1 cellular context compared by ENCODE assay signal in genomic region chr5:38660194-38660668, GRCh38.
TF ChIP-seq lines count a peak whose summit lies in the region.

No MANE protein-coding gene starts in this region.

TF ChIP-seq in K562, 482 proteins besides CTCF, POLR2A, EP300 and RAD21 (continued from another document and continues in another):
- TF ChIP-seq CTCFL (IDR thresholded peaks at IDR 0.05; ENCODE audit: borderline replicate concordance, insufficient read depth, low read depth, low read length, poor library complexity, severe bottlenecking) (no peak), SAP30 (IDR thresholded peaks at IDR 0.05; ENCODE audit: borderline replicate concordance, insufficient read depth, low read depth, low read length, poor library complexity, severe bottlenecking) (no peak), POLR2AphosphoS5 (IDR thresholded peaks at IDR 0.05; ENCODE audit: control insufficient read depth, insufficient read depth, low read depth, low read length) (peak; percentile 65; the same call in 1 of the 2 replicates), ILF3 (IDR thresholded peaks at IDR 0.05; ENCODE audit: borderline replicate concordance) (no peak), KDM5B (IDR thresholded peaks at IDR 0.05; ENCODE audit: insufficient replicate concordance, low read depth, low read length) (peak; percentile 37), PPARD (CRISPR knock-in tag; IDR thresholded peaks at IDR 0.05) (no peak), BHLHE40 (IDR thresholded peaks at IDR 0.05; ENCODE audit: low read length) (peak; percentile 80; the same call in 1 of the 2 replicates), ATF7 (IDR thresholded peaks at IDR 0.05) (peak; percentile 38; the same call in 1 of the 2 replicates), ZNF143 (CRISPR knock-in tag; IDR thresholded peaks at IDR 0.05) (no peak), ARHGAP35 (IDR thresholded peaks at IDR 0.05; ENCODE audit: partially characterized antibody) (no peak), CBX2 (IDR thresholded peaks at IDR 0.05; ENCODE audit: insufficient read depth, low read length, poor library complexity, severe bottlenecking) (no peak), CBX5 (IDR thresholded peaks at IDR 0.05; ENCODE audit: borderline replicate concordance, low read depth) (no peak), XRCC5 (IDR thresholded peaks at IDR 0.05; ENCODE audit: low read depth, low read length) (no peak), ZNF175 (CRISPR knock-in tag; IDR thresholded peaks at IDR 0.05; ENCODE audit: low read depth) (0 out of 2 replicates have a peak, but pooled peaks have one; percentile 60), ZNF197 (CRISPR knock-in tag; IDR thresholded peaks at IDR 0.05; ENCODE audit: low read depth) (no peak), CBFA2T2 (conservative IDR thresholded peaks at IDR 0.05) (no peak), MXI1 (IDR thresholded peaks at IDR 0.05; ENCODE audit: low read depth, low read length) (no peak), RNF2 (IDR thresholded peaks at IDR 0.05) (no peak), NR2F6 (CRISPR knock-in tag; IDR thresholded peaks at IDR 0.05) (no peak), ZNF609 (CRISPR knock-in tag; IDR thresholded peaks at IDR 0.05; ENCODE audit: borderline replicate concordance) (no peak), MITF (IDR thresholded peaks at IDR 0.05) (no peak), ZBTB43 (CRISPR knock-in tag; IDR thresholded peaks at IDR 0.05) (no peak), SMC3 (conservative IDR thresholded peaks at IDR 0.05; ENCODE audit: insufficient read depth, low read depth, low read length) (no peak), ZNF24 (IDR thresholded peaks at IDR 0.05) (no peak), HNRNPH1 (optimal IDR thresholded peaks at IDR 0.05; ENCODE audit: low read depth, low read length) (no peak), NR1H2 (CRISPR knock-in tag; IDR thresholded peaks at IDR 0.05) (no peak), NONO (IDR thresholded peaks at IDR 0.05; ENCODE audit: low read depth in 2 of 2, low read length in 1 of 2) (no peak), POLR2G (IDR thresholded peaks at IDR 0.05; ENCODE audit: low read depth, low read length) (peak; percentile 29; the same call in 1 of the 2 replicates), ZNF740 (CRISPR knock-in tag; IDR thresholded peaks at IDR 0.05) (no peak), ZNF740 (tag; IDR thresholded peaks at IDR 0.05) (no peak), IFI16 (CRISPR knock-in tag; IDR thresholded peaks at IDR 0.05) (no peak), GABPB2 (CRISPR knock-in tag; conservative IDR thresholded peaks at IDR 0.05) (no peak), ZBTB11 (CRISPR knock-in tag; IDR thresholded peaks at IDR 0.05) (peak in 1 of 3 experiments; percentile 67; a peak in 1 of 6 replicates), LCOR (CRISPR knock-in tag; IDR thresholded peaks at IDR 0.05) (no peak), GABPA (tag; conservative IDR thresholded peaks at IDR 0.05; ENCODE audit: low read depth) (peak; percentile 84)
- TF ChIP-seq, protein P1, sequence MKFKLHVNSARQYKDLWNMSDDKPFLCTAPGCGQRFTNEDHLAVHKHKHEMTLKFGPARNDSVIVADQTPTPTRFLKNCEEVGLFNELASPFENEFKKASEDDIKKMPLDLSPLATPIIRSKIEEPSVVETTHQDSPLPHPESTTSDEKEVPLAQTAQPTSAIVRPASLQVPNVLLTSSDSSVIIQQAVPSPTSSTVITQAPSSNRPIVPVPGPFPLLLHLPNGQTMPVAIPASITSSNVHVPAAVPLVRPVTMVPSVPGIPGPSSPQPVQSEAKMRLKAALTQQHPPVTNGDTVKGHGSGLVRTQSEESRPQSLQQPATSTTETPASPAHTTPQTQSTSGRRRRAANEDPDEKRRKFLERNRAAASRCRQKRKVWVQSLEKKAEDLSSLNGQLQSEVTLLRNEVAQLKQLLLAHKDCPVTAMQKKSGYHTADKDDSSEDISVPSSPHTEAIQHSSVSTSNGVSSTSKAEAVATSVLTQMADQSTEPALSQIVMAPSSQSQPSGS (CRISPR knock-in tag; IDR thresholded peaks at IDR 0.05), result no peak
- TF ChIP-seq, protein P2, sequence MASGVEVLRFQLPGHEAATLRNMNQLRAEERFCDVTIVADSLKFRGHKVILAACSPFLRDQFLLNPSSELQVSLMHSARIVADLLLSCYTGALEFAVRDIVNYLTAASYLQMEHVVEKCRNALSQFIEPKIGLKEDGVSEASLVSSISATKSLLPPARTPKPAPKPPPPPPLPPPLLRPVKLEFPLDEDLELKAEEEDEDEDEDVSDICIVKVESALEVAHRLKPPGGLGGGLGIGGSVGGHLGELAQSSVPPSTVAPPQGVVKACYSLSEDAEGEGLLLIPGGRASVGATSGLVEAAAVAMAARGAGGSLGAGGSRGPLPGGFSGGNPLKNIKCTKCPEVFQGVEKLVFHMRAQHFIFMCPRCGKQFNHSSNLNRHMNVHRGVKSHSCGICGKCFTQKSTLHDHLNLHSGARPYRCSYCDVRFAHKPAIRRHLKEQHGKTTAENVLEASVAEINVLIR (CRISPR knock-in tag; IDR thresholded peaks at IDR 0.05), result 0 out of 2 replicates have a peak, but pooled peaks have one; percentile 34
- TF ChIP-seq, protein P3, sequence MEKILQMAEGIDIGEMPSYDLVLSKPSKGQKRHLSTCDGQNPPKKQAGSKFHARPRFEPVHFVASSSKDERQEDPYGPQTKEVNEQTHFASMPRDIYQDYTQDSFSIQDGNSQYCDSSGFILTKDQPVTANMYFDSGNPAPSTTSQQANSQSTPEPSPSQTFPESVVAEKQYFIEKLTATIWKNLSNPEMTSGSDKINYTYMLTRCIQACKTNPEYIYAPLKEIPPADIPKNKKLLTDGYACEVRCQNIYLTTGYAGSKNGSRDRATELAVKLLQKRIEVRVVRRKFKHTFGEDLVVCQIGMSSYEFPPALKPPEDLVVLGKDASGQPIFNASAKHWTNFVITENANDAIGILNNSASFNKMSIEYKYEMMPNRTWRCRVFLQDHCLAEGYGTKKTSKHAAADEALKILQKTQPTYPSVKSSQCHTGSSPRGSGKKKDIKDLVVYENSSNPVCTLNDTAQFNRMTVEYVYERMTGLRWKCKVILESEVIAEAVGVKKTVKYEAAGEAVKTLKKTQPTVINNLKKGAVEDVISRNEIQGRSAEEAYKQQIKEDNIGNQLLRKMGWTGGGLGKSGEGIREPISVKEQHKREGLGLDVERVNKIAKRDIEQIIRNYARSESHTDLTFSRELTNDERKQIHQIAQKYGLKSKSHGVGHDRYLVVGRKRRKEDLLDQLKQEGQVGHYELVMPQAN (IDR thresholded peaks at IDR 0.05; ENCODE audit: borderline replicate concordance), result no peak
- TF ChIP-seq, protein P4, sequence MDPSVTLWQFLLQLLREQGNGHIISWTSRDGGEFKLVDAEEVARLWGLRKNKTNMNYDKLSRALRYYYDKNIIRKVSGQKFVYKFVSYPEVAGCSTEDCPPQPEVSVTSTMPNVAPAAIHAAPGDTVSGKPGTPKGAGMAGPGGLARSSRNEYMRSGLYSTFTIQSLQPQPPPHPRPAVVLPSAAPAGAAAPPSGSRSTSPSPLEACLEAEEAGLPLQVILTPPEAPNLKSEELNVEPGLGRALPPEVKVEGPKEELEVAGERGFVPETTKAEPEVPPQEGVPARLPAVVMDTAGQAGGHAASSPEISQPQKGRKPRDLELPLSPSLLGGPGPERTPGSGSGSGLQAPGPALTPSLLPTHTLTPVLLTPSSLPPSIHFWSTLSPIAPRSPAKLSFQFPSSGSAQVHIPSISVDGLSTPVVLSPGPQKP (CRISPR knock-in tag; IDR thresholded peaks at IDR 0.05), result no peak
